ENCODE assay signal across 1 cellular context in genomic region chr11:34565417-34566208, GRCh38.
TF ChIP-seq lines count a peak whose summit lies in the region.

No MANE protein-coding gene starts in this region.

TF ChIP-seq in GM23338, 12 proteins besides CTCF, POLR2A, EP300 and RAD21 (continued from another document):
- TF ChIP-seq ETS1 (IDR thresholded peaks at IDR 0.05) (no peak), EZH2phosphoT487 (IDR thresholded peaks at IDR 0.05; ENCODE audit: unreplicated experiment) (no peak), POLR2AphosphoS5 (IDR thresholded peaks at IDR 0.05; ENCODE audit: low read depth) (no peak), CREB1 (CRISPR knock-in tag; IDR thresholded peaks at IDR 0.05; ENCODE audit: low read depth) (no peak), JUNB (IDR thresholded peaks at IDR 0.05; ENCODE audit: unreplicated experiment) (no peak)
TF ChIP-seq in GM23338: peak in this region for 0.
